Comparison of ENCODE assay signal across 1 cellular context in the genomic region with DNA sequence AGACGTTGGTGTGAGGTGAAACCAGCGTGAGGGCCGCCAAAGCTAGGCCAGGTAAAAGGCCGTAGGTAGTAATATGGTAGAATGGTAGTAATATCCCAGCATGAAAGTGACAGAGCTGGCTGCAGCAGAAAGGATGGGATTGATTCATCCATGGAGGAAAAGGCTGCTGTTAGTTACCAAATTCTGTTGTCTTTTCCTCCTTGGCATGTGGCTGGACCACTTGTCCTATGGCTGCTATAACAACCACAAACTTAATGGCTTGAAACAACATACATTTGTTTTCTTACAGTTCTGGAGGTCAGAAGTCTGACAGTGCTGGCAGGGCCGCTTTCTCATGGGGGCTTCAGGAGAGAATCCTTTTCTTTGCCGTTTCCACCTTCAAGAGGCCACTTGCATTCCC.
TF ChIP-seq lines count a peak whose summit lies in the region.

No MANE protein-coding gene starts in this region.

TF ChIP-seq in K562, 482 proteins besides CTCF, POLR2A, EP300 and RAD21:
- TF ChIP-seq, protein P1, sequence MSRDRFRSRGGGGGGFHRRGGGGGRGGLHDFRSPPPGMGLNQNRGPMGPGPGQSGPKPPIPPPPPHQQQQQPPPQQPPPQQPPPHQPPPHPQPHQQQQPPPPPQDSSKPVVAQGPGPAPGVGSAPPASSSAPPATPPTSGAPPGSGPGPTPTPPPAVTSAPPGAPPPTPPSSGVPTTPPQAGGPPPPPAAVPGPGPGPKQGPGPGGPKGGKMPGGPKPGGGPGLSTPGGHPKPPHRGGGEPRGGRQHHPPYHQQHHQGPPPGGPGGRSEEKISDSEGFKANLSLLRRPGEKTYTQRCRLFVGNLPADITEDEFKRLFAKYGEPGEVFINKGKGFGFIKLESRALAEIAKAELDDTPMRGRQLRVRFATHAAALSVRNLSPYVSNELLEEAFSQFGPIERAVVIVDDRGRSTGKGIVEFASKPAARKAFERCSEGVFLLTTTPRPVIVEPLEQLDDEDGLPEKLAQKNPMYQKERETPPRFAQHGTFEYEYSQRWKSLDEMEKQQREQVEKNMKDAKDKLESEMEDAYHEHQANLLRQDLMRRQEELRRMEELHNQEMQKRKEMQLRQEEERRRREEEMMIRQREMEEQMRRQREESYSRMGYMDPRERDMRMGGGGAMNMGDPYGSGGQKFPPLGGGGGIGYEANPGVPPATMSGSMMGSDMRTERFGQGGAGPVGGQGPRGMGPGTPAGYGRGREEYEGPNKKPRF (IDR thresholded peaks at IDR 0.05; ENCODE audit: low read depth, low read length), result no peak
- TF ChIP-seq SAFB (IDR thresholded peaks at IDR 0.05; ENCODE audit: borderline replicate concordance, low read depth, low read length) (no peak), PTBP1 (IDR thresholded peaks at IDR 0.05; ENCODE audit: low read depth, low read length) (no peak), ZNF282 (CRISPR knock-in tag; IDR thresholded peaks at IDR 0.05) (no peak), ZNF280B (CRISPR knock-in tag; IDR thresholded peaks at IDR 0.05) (no peak), CREBBP (IDR thresholded peaks at IDR 0.05; ENCODE audit: low read depth, low read length) (no peak), RBM34 (IDR thresholded peaks at IDR 0.05; ENCODE audit: borderline replicate concordance, insufficient read depth, low read length) (no peak), STAT5A (IDR thresholded peaks at IDR 0.05; ENCODE audit: borderline replicate concordance, low read length) (no peak), ZNF75A (CRISPR knock-in tag; IDR thresholded peaks at IDR 0.05) (no peak), ZNF695 (CRISPR knock-in tag; IDR thresholded peaks at IDR 0.05) (no peak), FOXA3 (CRISPR knock-in tag; conservative IDR thresholded peaks at IDR 0.05 in 1 of 2, IDR thresholded peaks at IDR 0.05 in 1 of 2) (no peak), HMGN3 (IDR thresholded peaks at IDR 0.05; ENCODE audit: borderline replicate concordance, extremely low read depth, insufficient read length, low read depth, low read length) (no peak), NFYB (IDR thresholded peaks at IDR 0.05; ENCODE audit: extremely low read depth, insufficient read length) (no peak)
- TF ChIP-seq, protein P2, sequence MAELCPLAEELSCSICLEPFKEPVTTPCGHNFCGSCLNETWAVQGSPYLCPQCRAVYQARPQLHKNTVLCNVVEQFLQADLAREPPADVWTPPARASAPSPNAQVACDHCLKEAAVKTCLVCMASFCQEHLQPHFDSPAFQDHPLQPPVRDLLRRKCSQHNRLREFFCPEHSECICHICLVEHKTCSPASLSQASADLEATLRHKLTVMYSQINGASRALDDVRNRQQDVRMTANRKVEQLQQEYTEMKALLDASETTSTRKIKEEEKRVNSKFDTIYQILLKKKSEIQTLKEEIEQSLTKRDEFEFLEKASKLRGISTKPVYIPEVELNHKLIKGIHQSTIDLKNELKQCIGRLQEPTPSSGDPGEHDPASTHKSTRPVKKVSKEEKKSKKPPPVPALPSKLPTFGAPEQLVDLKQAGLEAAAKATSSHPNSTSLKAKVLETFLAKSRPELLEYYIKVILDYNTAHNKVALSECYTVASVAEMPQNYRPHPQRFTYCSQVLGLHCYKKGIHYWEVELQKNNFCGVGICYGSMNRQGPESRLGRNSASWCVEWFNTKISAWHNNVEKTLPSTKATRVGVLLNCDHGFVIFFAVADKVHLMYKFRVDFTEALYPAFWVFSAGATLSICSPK (IDR thresholded peaks at IDR 0.05; ENCODE audit: borderline replicate concordance), result no peak
- TF ChIP-seq, protein P3, sequence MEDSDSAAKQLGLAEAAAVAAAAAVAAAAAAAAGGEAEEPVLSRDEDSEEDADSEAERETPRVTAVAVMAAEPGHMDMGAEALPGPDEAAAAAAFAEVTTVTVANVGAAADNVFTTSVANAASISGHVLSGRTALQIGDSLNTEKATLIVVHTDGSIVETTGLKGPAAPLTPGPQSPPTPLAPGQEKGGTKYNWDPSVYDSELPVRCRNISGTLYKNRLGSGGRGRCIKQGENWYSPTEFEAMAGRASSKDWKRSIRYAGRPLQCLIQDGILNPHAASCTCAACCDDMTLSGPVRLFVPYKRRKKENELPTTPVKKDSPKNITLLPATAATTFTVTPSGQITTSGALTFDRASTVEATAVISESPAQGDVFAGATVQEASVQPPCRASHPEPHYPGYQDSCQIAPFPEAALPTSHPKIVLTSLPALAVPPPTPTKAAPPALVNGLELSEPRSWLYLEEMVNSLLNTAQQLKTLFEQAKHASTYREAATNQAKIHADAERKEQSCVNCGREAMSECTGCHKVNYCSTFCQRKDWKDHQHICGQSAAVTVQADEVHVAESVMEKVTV (CRISPR knock-in tag; IDR thresholded peaks at IDR 0.05), result no peak
